24 cellular contexts compared by ENCODE assay signal in the genomic region with DNA sequence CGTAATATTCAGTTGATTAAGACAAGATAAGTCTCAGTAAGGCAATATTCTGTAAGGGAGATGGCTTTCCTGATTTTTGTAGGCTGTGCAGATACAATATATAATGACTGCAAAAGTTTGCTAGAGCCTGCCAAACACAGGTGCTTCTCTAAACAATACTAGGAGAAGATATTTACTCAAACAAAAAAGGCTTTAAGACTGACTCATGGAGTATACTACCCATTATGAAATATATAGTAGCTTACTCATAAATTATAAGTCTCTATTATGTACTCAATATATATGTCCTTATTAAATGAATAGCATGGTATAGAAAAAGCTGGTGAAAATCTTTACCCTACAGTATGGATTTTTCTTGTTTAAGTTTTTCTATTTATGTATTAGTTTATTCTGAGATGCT.
"Had no signal": no experiment of that assay in that cellular context is flagged by ENCODE, and none has a peak within 500 bp of the region (broad histone marks: within the 10 kb centered on the region; RNA-seq: fewer than 3 reads in every experiment).

No MANE protein-coding gene starts in this region.

- H3K36me3 ChIP-seq: neural progenitor cell, ovary, right lobe of liver, sigmoid colon, stomach, thoracic aorta, thyroid gland, tibial nerve, upper lobe of left lung, vagina had no signal

- H3K9me3 ChIP-seq: ovary, right lobe of liver, thoracic aorta, thyroid gland, vagina had no signal

- DNase-seq: occipital lobe; ovary; posterior cingulate gyrus; psoas muscle; right cardiac atrium; right lobe of liver; sigmoid colon; small intestine; stimulated activated CD4-positive, alpha-beta T cell treated with anti-CD3 and anti-CD28 coated beads, Interleukin-15, amount 100 ng/mL, for 24 hours; stimulated activated CD4-positive, alpha-beta T cell treated with anti-CD3 and anti-CD28 coated beads, Interleukin-2, amount 100 ng/mL, for 24 hours; stimulated activated CD4-positive, alpha-beta T cell treated with anti-CD3 and anti-CD28 coated beads, Interleukin-2, amount 100 ng/mL, for 48 hours; stimulated activated CD4-positive, alpha-beta T cell treated with anti-CD3 and anti-CD28 coated beads, Interleukin-4, amount 100 ng/mL, for 24 hours; stimulated activated naive B cell treated with anti-CD40 and anti-IgM and Interleukin-4, amounts not matched to agents 10 μg/mL and 1 μg/mL and 100 μg/mL, for 72 hours; stimulated activated naive CD4-positive, alpha-beta T cell treated with Interleukin-2 at 50 U/mL for 16 hours; stomach; thyroid gland; trophoblast cell; upper lobe of left lung had no signal

- H3K4me1 ChIP-seq: neural progenitor cell, parathyroid adenoma, psoas muscle, right lobe of liver, stomach, thyroid gland, upper lobe of left lung, vagina had no signal

- H3K27me3 ChIP-seq: neural progenitor cell, ovary, right lobe of liver, sigmoid colon, stomach, thyroid gland, tibial nerve, upper lobe of left lung, vagina had no signal

- ATAC-seq: psoas muscle; right cardiac atrium; right lobe of liver; stimulated activated effector memory CD8-positive, alpha-beta T cell treated with anti-CD3 and anti-CD28 coated beads, Interleukin-12 subunit alpha, Interleukin-12 subunit beta, amount 100 ng/mL, for 72 hours; stimulated activated naive B cell treated with anti-CD40 and anti-IgM and Interleukin-4, amounts not matched to agents 10 μg/mL and 1 μg/mL and 100 μg/mL, for 72 hours had no signal

- H3K4me3 ChIP-seq: neural progenitor cell, ovary, psoas muscle, right lobe of liver, sigmoid colon, stomach, thoracic aorta, thyroid gland, tibial nerve, upper lobe of left lung, vagina had no signal

- H3K27ac ChIP-seq: neural progenitor cell, ovary, parathyroid adenoma, psoas muscle, right lobe of liver, sigmoid colon, stomach, thyroid gland, tibial nerve, upper lobe of left lung, vagina had no signal
